In genomic region chr17:82231312-82231561, GRCh38 we compare ENCODE assay signal across 8 cellular contexts. TPM values are rescaled to one million over a fixed set of nuclear protein-coding genes. Genes with fewer than 3 reads are reported as not detected.
DNase-seq lines count a peak whose midpoint lies in the region; ATAC-seq and TF ChIP-seq lines count a peak whose summit lies in the region.

No MANE protein-coding gene starts in this region.

- H3K27ac ChIP-seq in C4-2B, result peak overlapping the region; percentile 95

- H3K4me1 Mint-ChIP-seq in endothelial cell (ENCODE audit: unreplicated experiment) (peaks cover 5% of the 10 kb centered on the region), natural killer cell (peaks cover 0 to 29% of the 10 kb centered on the region in 2 donors)

- H3K9me3 Mint-ChIP-seq in endothelial cell (ENCODE audit: unreplicated experiment) (no peaks in the 10 kb centered on the region), natural killer cell (no peaks in the 10 kb centered on the region)

- ATAC-seq in natural killer cell (peak; percentile 18 to 31 (median 28)), GM21526 (IDR thresholded peaks at IDR 0.05; ENCODE audit: low FRiP score, unreplicated experiment) (no peak), GM21390 (IDR thresholded peaks at IDR 0.05; ENCODE audit: unreplicated experiment) (no peak), GM19397 (IDR thresholded peaks at IDR 0.05; ENCODE audit: unreplicated experiment) (no peak)

- TF ChIP-seq RAD21 in Ishikawa (IDR thresholded peaks at IDR 0.05; ENCODE audit: low read depth), result no peak

- TF ChIP-seq EP300 in Ishikawa (IDR thresholded peaks at IDR 0.05; ENCODE audit: borderline replicate concordance), result no peak

- H3K36me3 Mint-ChIP-seq in endothelial cell (ENCODE audit: low read depth, unreplicated experiment) (no peaks in the 10 kb centered on the region), natural killer cell (no peaks in the 10 kb centered on the region)

- TF ChIP-seq CTCF in C4-2B (conservative IDR thresholded peaks at IDR 0.05) (no peak), endothelial cell (IDR thresholded peaks at IDR 0.05; ENCODE audit: unreplicated experiment) (peak; percentile 15), natural killer cell (IDR thresholded peaks at IDR 0.05) (peak; percentile 18)

- DNase-seq in endothelial cell (ENCODE audit: low spot score), result no peak
- DNase-seq in natural killer cell, result no peak
- no peak for DNase-seq in NCI-H1092 treated with DMSO at 0.1 percent for 48 hours (lab: John Stamatoyannopoulos, UW)

- intact Hi-C loops in natural killer cell (cut with micrococcal nuclease), result loop anchor here (2.0 kb wide), 1 partner anchor 14 kb away; no protein-coding TSS in a partner anchor

- no peak overlapping the region for H3K4me3 Mint-ChIP-seq in endothelial cell (ENCODE audit: unreplicated experiment)
- peak overlapping the region; percentile 59 for H3K4me3 Mint-ChIP-seq in natural killer cell

- H3K27ac Mint-ChIP-seq in endothelial cell (ENCODE audit: unreplicated experiment), result no peak overlapping the region
- H3K27ac Mint-ChIP-seq in natural killer cell, result peak overlapping the region in 1 of 2 donors; percentile 91

- H3K27me3 Mint-ChIP-seq in endothelial cell (ENCODE audit: unreplicated experiment) (peaks cover 3% of the 10 kb centered on the region), natural killer cell (ENCODE audit: low read depth in 2 of 2) (no peaks in the 10 kb centered on the region)

TF ChIP-seq in Ishikawa, 13 proteins besides CTCF, POLR2A, EP300 and RAD21:
- TF ChIP-seq ZBTB7A (IDR thresholded peaks at IDR 0.05; ENCODE audit: low read depth), result no peak
- 0 out of 2 replicates have a peak, but pooled peaks have one; percentile 12 for TF ChIP-seq TAF1 (IDR thresholded peaks at IDR 0.05; ENCODE audit: low read depth)

RNA-seq across cellular contexts. Expression of gene SLC16A3, which starts 2.4 kb away (rescaled TPM):
- total RNA-seq in endothelial cell (ENCODE audit: unreplicated experiment), result 76.2 TPM
- total RNA-seq in natural killer cell, result 100 to 1,000 TPM; 172 to 365 (median 296) TPM

RNA-seq across cellular contexts. Expression of gene CCDC57, which starts 18.6 kb away (rescaled TPM):
- 37.2 TPM for total RNA-seq in endothelial cell (ENCODE audit: unreplicated experiment)
- 10 to 100 TPM; 69.7 to 79.2 (median 75.1) TPM for total RNA-seq in natural killer cell

RNA-seq across cellular contexts. Expression of gene CSNK1D, which starts 42.3 kb away (rescaled TPM):
- total RNA-seq in endothelial cell (ENCODE audit: unreplicated experiment) (149 TPM), natural killer cell (100 to 1,000 TPM; 423 to 475 (median 468) TPM)

Comparison
In these comparisons a context has a peak if more than half of its experiments do, and no peak if none do; other contexts are left out.
1. ATAC-seq: peak in natural killer cell (3 of 3); none in GM21526 (single experiment), GM21390 (single experiment) and GM19397 (single experiment).